ENCODE assay signal across 12 cellular contexts in the genomic region with DNA sequence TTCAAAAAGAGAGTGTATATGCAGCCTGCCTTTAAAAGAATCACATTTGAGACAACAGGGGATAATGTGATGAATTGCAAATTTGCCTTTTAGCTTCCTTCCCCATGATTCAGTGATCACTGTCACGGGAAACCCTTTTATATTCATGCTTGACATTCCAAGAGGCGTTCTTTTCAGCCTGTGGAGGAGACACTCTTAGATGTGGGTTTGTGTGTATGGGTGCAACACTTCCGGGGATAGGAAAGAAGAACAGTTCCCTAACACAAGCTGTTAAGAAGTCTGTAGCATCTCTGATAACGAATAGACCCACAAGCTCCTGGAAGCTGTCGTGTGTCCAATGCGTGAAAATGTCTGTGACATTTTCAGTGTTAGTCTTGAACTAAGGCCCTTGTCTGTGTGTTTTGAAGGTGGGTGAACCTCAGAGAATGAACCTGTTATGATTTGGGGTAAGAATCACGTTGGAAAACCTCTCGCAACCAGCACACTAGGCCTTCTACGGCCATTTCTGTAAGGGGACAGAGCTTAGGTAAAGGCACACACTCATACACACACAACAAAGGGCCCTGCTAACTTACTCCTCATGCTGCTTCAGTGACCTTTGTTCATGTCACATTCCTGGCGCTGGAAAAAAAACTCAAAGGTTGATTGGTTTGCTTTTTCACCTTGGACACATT.
A peak's percentile ranks its signal among the peaks of the same experiment; 100 is the strongest.
DNase-seq lines count a peak whose midpoint lies in the region; ATAC-seq, FAIRE-seq and TF ChIP-seq lines count a peak whose summit lies in the region.
"Had no signal": no experiment of that assay in that cellular context is flagged by ENCODE, and none has a peak within 500 bp of the region (broad histone marks: within the 10 kb centered on the region; RNA-seq: fewer than 3 reads in every experiment).

No MANE protein-coding gene starts in this region.

- no peaks in the 10 kb centered on the region for H3K27me3 Mint-ChIP-seq in brain
- H3K27me3 Mint-ChIP-seq in activated T-helper 2 cell treated with anti-CD3 and anti-CD28 coated beads, Interferon-gamma antibody, Interleukin-2, Interleukin-4, amounts not matched to agents 10 μg/mL and 5 μg/mL and 100 μg/mL, durations not matched to agents 14 hours and 24 hours and 36 hours (ENCODE audit: low read depth), result no peaks in the 10 kb centered on the region

- no peak for TF ChIP-seq CTCF in brain (conservative IDR thresholded peaks at IDR 0.05)

- no peak overlapping the region for H3K4me3 ChIP-seq in small intestine (ENCODE audit: low read depth in 1 of 2, low read length in 2 of 2)
- H3K4me3 ChIP-seq: esophagus squamous epithelium had no signal

- H3K4me3 Mint-ChIP-seq in brain, result no peak overlapping the region
- no peak overlapping the region for H3K4me3 Mint-ChIP-seq in activated T-helper 2 cell treated with anti-CD3 and anti-CD28 coated beads, Interferon-gamma antibody, Interleukin-2, Interleukin-4, amounts not matched to agents 10 μg/mL and 5 μg/mL and 100 μg/mL, durations not matched to agents 14 hours and 24 hours and 36 hours (ENCODE audit: low read depth)

- H3K36me3 ChIP-seq in small intestine (ENCODE audit: control insufficient read depth in 2 of 2, insufficient read depth in 2 of 2, low read length in 2 of 2), result peaks cover 0 to 5% of the 10 kb centered on the region in 2 donors

- 61 to 80% (median 75%) methylated on average over 10 of the region's 10 CpGs for WGBS in small intestine, 3 donors

- H3K27ac ChIP-seq in small intestine (ENCODE audit: low read depth in 1 of 2, low read length in 1 of 2), result no peak overlapping the region
- H3K27ac ChIP-seq: esophagus squamous epithelium, VCaP had no signal

- H3K36me3 Mint-ChIP-seq in brain, result no peaks in the 10 kb centered on the region
- peaks cover 9% of the 10 kb centered on the region for H3K36me3 Mint-ChIP-seq in activated T-helper 2 cell treated with anti-CD3 and anti-CD28 coated beads, Interferon-gamma antibody, Interleukin-2, Interleukin-4, amounts not matched to agents 10 μg/mL and 5 μg/mL and 100 μg/mL, durations not matched to agents 14 hours and 24 hours and 36 hours (ENCODE audit: low read depth)

- H3K4me1 ChIP-seq in small intestine (ENCODE audit: control insufficient read depth in 2 of 2, insufficient read depth in 1 of 2, low read depth in 1 of 2, low read length in 1 of 2), result peaks cover 2 to 8% of the 10 kb centered on the region in 2 donors

- H3K9me3 Mint-ChIP-seq in brain, result no peaks in the 10 kb centered on the region
- no peaks in the 10 kb centered on the region for H3K9me3 Mint-ChIP-seq in activated T-helper 2 cell treated with anti-CD3 and anti-CD28 coated beads, Interferon-gamma antibody, Interleukin-2, Interleukin-4, amounts not matched to agents 10 μg/mL and 5 μg/mL and 100 μg/mL, durations not matched to agents 14 hours and 24 hours and 36 hours

- intact Hi-C loops in left colon (cut with DNase I, micrococcal nuclease), result no loop called here
- intact Hi-C loops in activated T-helper 2 cell treated with anti-CD3 and anti-CD28 coated beads, Interferon-gamma antibody, Interleukin-2, Interleukin-4, amounts not matched to agents 10 μg/mL and 5 μg/mL and 100 μg/mL, durations not matched to agents 14 hours and 24 hours and 36 hours (cut with micrococcal nuclease), result no loop called here

- FAIRE-seq in small intestine (lab: Jason Lieb, UNC), result no peak

- H3K4me1 Mint-ChIP-seq in brain, result peaks cover 57% of the 10 kb centered on the region
- H3K4me1 Mint-ChIP-seq in activated T-helper 2 cell treated with anti-CD3 and anti-CD28 coated beads, Interferon-gamma antibody, Interleukin-2, Interleukin-4, amounts not matched to agents 10 μg/mL and 5 μg/mL and 100 μg/mL, durations not matched to agents 14 hours and 24 hours and 36 hours (ENCODE audit: low read depth), result peaks cover 4% of the 10 kb centered on the region

- peak; percentile 68 for ATAC-seq in left colon
- ATAC-seq: Right ventricle myocardium inferior had no signal

- H3K9me3 ChIP-seq in small intestine (ENCODE audit: control insufficient read depth, low read depth), result no peaks in the 10 kb centered on the region
- H3K9me3 ChIP-seq: esophagus squamous epithelium had no signal

- DNase-seq in HT-29 (ENCODE audit: low spot score) (peak; percentile 48), left colon (no peak), small intestine (peak; percentile 88), SW 1271 (lab: John Stamatoyannopoulos, UW) (no peak), NCI-H187 (lab: John Stamatoyannopoulos, UW) (no peak)
- no peak for DNase-seq in activated T-cell treated with anti-CD3 and anti-CD28 coated beads, Interleukin-2, amount 50 U/mL, for 48 hours
- DNase-seq in activated T-helper 2 cell treated with anti-CD3 and anti-CD28 coated beads, Interferon-gamma antibody, Interleukin-2, Interleukin-4, amounts not matched to agents 10 μg/mL and 5 μg/mL and 100 μg/mL, durations not matched to agents 14 hours and 24 hours and 36 hours (ENCODE audit: low spot score), result no peak
- DNase-seq: esophagus squamous epithelium, substantia nigra had no signal

- no peaks in the 10 kb centered on the region for H3K27me3 ChIP-seq in small intestine (ENCODE audit: control insufficient read depth in 2 of 2, insufficient read depth in 2 of 2, low read length in 2 of 2)
- H3K27me3 ChIP-seq: esophagus squamous epithelium had no signal

- peak overlapping the region; percentile 50 to 94 (median 66) for H3K27ac Mint-ChIP-seq in brain
- no peak overlapping the region for H3K27ac Mint-ChIP-seq in activated T-helper 2 cell treated with anti-CD3 and anti-CD28 coated beads, Interferon-gamma antibody, Interleukin-2, Interleukin-4, amounts not matched to agents 10 μg/mL and 5 μg/mL and 100 μg/mL, durations not matched to agents 14 hours and 24 hours and 36 hours

Comparison
In these comparisons a context has a peak if more than half of its experiments do, and no peak if none do; other contexts are left out.
1. DNase-seq: peak in HT-29 (single experiment) and small intestine (single experiment); none in left colon (0 of 2), SW 1271 (0 of 2), NCI-H187 (0 of 2), activated T-cell treated with anti-CD3 and anti-CD28 coated beads, Interleukin-2, amount 50 U/mL, for 48 hours (0 of 2) and activated T-helper 2 cell treated with anti-CD3 and anti-CD28 coated beads, Interferon-gamma antibody, Interleukin-2, Interleukin-4, amounts not matched to agents 10 μg/mL and 5 μg/mL and 100 μg/mL, durations not matched to agents 14 hours and 24 hours and 36 hours (single experiment).